28 cellular contexts compared by ENCODE assay signal in the genomic region with DNA sequence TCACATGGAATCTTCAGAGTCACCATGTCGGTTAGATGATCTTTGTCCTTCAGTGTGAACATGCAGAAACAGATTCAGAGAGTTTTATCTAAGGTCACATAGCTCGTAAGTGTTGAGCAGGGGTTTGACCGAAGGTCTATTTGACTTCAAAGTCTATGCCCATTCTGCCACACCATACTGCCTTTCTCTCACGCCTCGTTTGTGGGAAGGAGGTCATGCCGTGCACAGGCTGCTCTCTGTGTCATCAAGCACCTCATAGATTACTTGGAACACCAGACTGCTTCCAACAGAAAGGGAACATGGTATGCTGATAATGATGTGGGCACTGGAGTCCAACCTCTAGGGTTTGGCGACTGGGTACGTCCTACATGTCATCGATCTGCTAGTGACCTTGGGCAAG.
"Had no signal": no experiment of that assay in that cellular context is flagged by ENCODE, and none has a peak within 500 bp of the region (broad histone marks: within the 10 kb centered on the region; RNA-seq: fewer than 3 reads in every experiment).

No MANE protein-coding gene starts in this region.

- H3K4me3 ChIP-seq: colonic mucosa, gastrocnemius medialis, mucosa of descending colon, pancreas, smooth muscle cell, stomach, thyroid gland, vagina had no signal

- FAIRE-seq: islet of Langerhans, pancreas had no signal

- ATAC-seq: esophagus mucosa; gastrocnemius medialis; left colon; mucosa of descending colon; natural killer cell treated with Interleukin-12 subunit alpha and Interleukin-12 subunit beta and Interleukin-15 and Interleukin-18, amount 100 ng/mL, for 72 hours; sciatic nerve had no signal

- H3K36me3 ChIP-seq: colonic mucosa, gastrocnemius medialis, neutrophil, pancreas, stomach, thyroid gland, vagina had no signal

- H3K4me1 ChIP-seq: colonic mucosa, gastrocnemius medialis, pancreas, stomach, thyroid gland, vagina had no signal

- H3K9me3 ChIP-seq: colonic mucosa, gastrocnemius medialis, mucosa of descending colon, neutrophil, pancreas, stomach, thyroid gland, vagina had no signal

- DNase-seq: colonic mucosa; effector CD8-positive, alpha-beta T cell; endodermal cell; foreskin fibroblast; gastrocnemius medialis; head of caudate nucleus; left colon; mesenchymal stem cell; mucosa of descending colon; naive B cell; retina; stimulated activated CD4-positive, alpha-beta T cell treated with anti-CD3 and anti-CD28 coated beads, Interleukin-12 subunit alpha, Interleukin-12 subunit beta, amount 100 ng/mL, for 4 hours; stimulated activated CD4-positive, alpha-beta T cell treated with anti-CD3 and anti-CD28 coated beads, Interleukin-1b, Interleukin-23, amount 100 ng/mL, for 48 hours; stimulated activated CD4-positive, alpha-beta T cell treated with anti-CD3 and anti-CD28 coated beads, Interleukin-4, amount 100 ng/mL, for 1 hour; stimulated activated CD8-positive, alpha-beta memory T cell treated with anti-CD3 and anti-CD28 coated beads, Interleukin-4, amount 100 ng/mL, for 48 hours; stimulated activated naive CD4-positive, alpha-beta T cell; stomach; thyroid gland; trophoblast cell had no signal

- H3K27me3 ChIP-seq: colonic mucosa, gastrocnemius medialis, pancreas, thyroid gland, vagina had no signal

- H3K4me2 ChIP-seq: smooth muscle cell had no signal

- H3K27ac ChIP-seq: colonic mucosa, epithelial cell of prostate, gastrocnemius medialis, neutrophil, pancreas, stomach, thyroid gland, vagina had no signal
